Comparison of ENCODE assay signal across 17 cellular contexts in genomic region chr7:50397971-50398324, GRCh38. TPM values are rescaled to one million over a fixed set of nuclear protein-coding genes. Genes with fewer than 3 reads are reported as not detected.
A peak's percentile ranks its signal among the peaks of the same experiment; 100 is the strongest.
DNase-seq lines count a peak whose midpoint lies in the region; ATAC-seq and TF ChIP-seq lines count a peak whose summit lies in the region.
"Had no signal": no experiment of that assay in that cellular context is flagged by ENCODE, and none has a peak within 500 bp of the region (broad histone marks: within the 10 kb centered on the region; RNA-seq: fewer than 3 reads in every experiment).

No MANE protein-coding gene starts in this region.

- H3K27me3 ChIP-seq in CD4-positive, CD25-positive, alpha-beta regulatory T cell (ENCODE audit: control insufficient read depth, insufficient read depth, low read length) = no peaks in the 10 kb centered on the region
- H3K27me3 ChIP-seq in MM.1S (replicated peaks; ENCODE audit: insufficient read depth, low read length) (no peaks in the 10 kb centered on the region), tibial nerve (peaks cover 0 to 11% of the 10 kb centered on the region in 2 donors), prostate gland (replicated peaks; ENCODE audit: insufficient read depth) (peaks cover 7% of the 10 kb centered on the region)
- no peaks in the 10 kb centered on the region for H3K27me3 ChIP-seq in effector memory CD4-positive, alpha-beta T cell (replicated peaks; ENCODE audit: control insufficient read depth, insufficient read depth, low read length, poor library complexity, severe bottlenecking)
- H3K27me3 ChIP-seq: BLaER1 treated with 17β-estradiol and CSF1 and Interleukin-3, amounts not matched to agents 10 nM and 100 nM; colonic mucosa had no signal

- H4K20me1 ChIP-seq in MM.1S (ENCODE audit: insufficient read depth, low read length) = no peaks in the 10 kb centered on the region

- in situ Hi-C loops in GM13977 (cut with MboI; ENCODE audit: low pct_unique_long_range_greater_than_20kb, low sequenced_read_pairs, unreplicated experiment) = no loop called here

- H3K27ac Mint-ChIP-seq in CD4-positive, CD25-positive, alpha-beta regulatory T cell = peak overlapping the region; percentile 89 to 95 (median 92)

- H3K4me1 Mint-ChIP-seq in CD4-positive, CD25-positive, alpha-beta regulatory T cell = peaks cover 40 to 77% (median 66%) of the 10 kb centered on the region in 4 donors

- H3K9me3 Mint-ChIP-seq in CD4-positive, CD25-positive, alpha-beta regulatory T cell = no peaks in the 10 kb centered on the region

- ATAC-seq in CD4-positive, CD25-positive, alpha-beta regulatory T cell (ENCODE audit: low read depth in 2 of 2) = no peak
- ATAC-seq: heart left ventricle, mucosa of descending colon had no signal

- H3K36me3 ChIP-seq in CD4-positive, CD25-positive, alpha-beta regulatory T cell (ENCODE audit: control insufficient read depth, insufficient read depth, low read length) = peaks cover 77% of the 10 kb centered on the region
- H3K36me3 ChIP-seq in MM.1S (replicated peaks; ENCODE audit: insufficient read depth, low read length) (peaks cover 11% of the 10 kb centered on the region), tibial nerve (no peaks in the 10 kb centered on the region), prostate gland (no peaks in the 10 kb centered on the region)
- H3K36me3 ChIP-seq in effector memory CD4-positive, alpha-beta T cell (ENCODE audit: control insufficient read depth, insufficient read depth, low read length) = peaks cover 61% of the 10 kb centered on the region
- H3K36me3 ChIP-seq: colonic mucosa had no signal

- no peaks in the 10 kb centered on the region for H3K27me3 Mint-ChIP-seq in CD4-positive, CD25-positive, alpha-beta regulatory T cell

- peak overlapping the region; percentile 78 for H3K27ac ChIP-seq in CD4-positive, CD25-positive, alpha-beta regulatory T cell (ENCODE audit: insufficient read depth, low read length, poor library complexity, severe bottlenecking)
- H3K27ac ChIP-seq in MM.1S (ENCODE audit: low read length) = peak overlapping the region; percentile 49; the same call in 1 of the 2 replicates
- H3K27ac ChIP-seq in effector memory CD4-positive, alpha-beta T cell (ENCODE audit: insufficient read depth, low read length, poor library complexity, severe bottlenecking) = peak overlapping the region; percentile 75
- H3K27ac ChIP-seq in tibial nerve = no peak overlapping the region
- no peak overlapping the region for H3K27ac ChIP-seq in prostate gland
- H3K27ac ChIP-seq: BLaER1 treated with 17β-estradiol and CSF1 and Interleukin-3, amounts not matched to agents 10 nM and 100 nM; colonic mucosa; heart left ventricle had no signal

- peak overlapping the region; percentile 68 for H3K4me3 ChIP-seq in CD4-positive, CD25-positive, alpha-beta regulatory T cell (ENCODE audit: low read depth, low read length)
- H3K4me3 ChIP-seq in MM.1S (ENCODE audit: low read length) = no peak overlapping the region
- H3K4me3 ChIP-seq in effector memory CD4-positive, alpha-beta T cell (ENCODE audit: insufficient read depth, low read depth, low read length, poor library complexity, severe bottlenecking) = no peak overlapping the region
- no peak overlapping the region for H3K4me3 ChIP-seq in tibial nerve
- no peak overlapping the region for H3K4me3 ChIP-seq in prostate gland
- H3K4me3 ChIP-seq: BLaER1 treated with 17β-estradiol and CSF1 and Interleukin-3, amounts not matched to agents 10 nM and 100 nM; colonic mucosa; heart left ventricle; mucosa of descending colon had no signal

- peaks cover 12% of the 10 kb centered on the region; the same call in 1 of the 2 replicates for H3F3A ChIP-seq in MM.1S (ENCODE audit: insufficient read depth, low read length)

- no peak overlapping the region for H3K9ac ChIP-seq in MM.1S (ENCODE audit: low read length)
- H3K9ac ChIP-seq: BLaER1 treated with 17β-estradiol and CSF1 and Interleukin-3, amounts not matched to agents 10 nM and 100 nM had no signal

- no peaks in the 10 kb centered on the region for H3K9me3 ChIP-seq in CD4-positive, CD25-positive, alpha-beta regulatory T cell (ENCODE audit: control insufficient read depth in 2 of 2, low read length in 2 of 2)
- no peaks in the 10 kb centered on the region for H3K9me3 ChIP-seq in MM.1S (replicated peaks; ENCODE audit: insufficient read depth, low read length)
- H3K9me3 ChIP-seq in effector memory CD4-positive, alpha-beta T cell (ENCODE audit: control insufficient read depth, low read length) = no peaks in the 10 kb centered on the region
- no peaks in the 10 kb centered on the region for H3K9me3 ChIP-seq in tibial nerve
- H3K9me3 ChIP-seq in prostate gland = no peaks in the 10 kb centered on the region
- H3K9me3 ChIP-seq: colonic mucosa, heart left ventricle, mucosa of descending colon had no signal

- H2AFZ ChIP-seq in MM.1S (ENCODE audit: low read length) = no peak overlapping the region

- TF ChIP-seq POLR2A in tibial nerve (IDR thresholded peaks at IDR 0.05) (no peak), prostate gland (IDR thresholded peaks at IDR 0.05) (no peak)

- intact Hi-C loops in prostate gland (cut with DNase I) = no loop called here

- 79 to 80% methylated on average over 1 of the region's 1 CpG for WGBS in tibial nerve, 2 donors
- 85% methylated on average over 1 of the region's 1 CpG for WGBS in prostate gland

- H3K4me1 ChIP-seq in CD4-positive, CD25-positive, alpha-beta regulatory T cell (ENCODE audit: control insufficient read depth, insufficient read depth, low read length, poor library complexity, severe bottlenecking) = peaks cover 52% of the 10 kb centered on the region
- H3K4me1 ChIP-seq in MM.1S (ENCODE audit: low read length) (peaks cover 35% of the 10 kb centered on the region), tibial nerve (peaks cover 0 to 5% (median 1%) of the 10 kb centered on the region in 4 donors), prostate gland (replicated peaks) (no peaks in the 10 kb centered on the region)
- peaks cover 42% of the 10 kb centered on the region for H3K4me1 ChIP-seq in effector memory CD4-positive, alpha-beta T cell (ENCODE audit: control insufficient read depth, insufficient read depth, low read length, poor library complexity, severe bottlenecking)
- H3K4me1 ChIP-seq: colonic mucosa had no signal

- peaks cover 69% of the 10 kb centered on the region for H3K36me3 Mint-ChIP-seq in CD4-positive, CD25-positive, alpha-beta regulatory T cell

- DNase-seq in CD4-positive, CD25-positive, alpha-beta regulatory T cell = no peak
- DNase-seq in GM13977 (ENCODE audit: low spot score) (peak; percentile 45), MM.1S (no peak), tibial nerve (ENCODE audit: low spot score in 2 of 2) (no peak), germinal center (ENCODE audit: low spot score) (no peak), prostate gland (ENCODE audit: low spot score) (no peak), NCI-H2107 treated with DMSO at 0.1 percent for 48 hours (lab: John Stamatoyannopoulos, UW; ENCODE audit: unreplicated experiment) (no peak)
- no peak for DNase-seq in effector memory CD4-positive, alpha-beta T cell
- DNase-seq: aorta, colonic mucosa, erythroblast, heart left ventricle, kidney glomerular epithelial cell, mucosa of descending colon, NCI-H2029 treated with DMSO at 0.1 percent for 48 hours, T-helper 9 cell had no signal

- H3K9me2 ChIP-seq in MM.1S (replicated peaks; ENCODE audit: insufficient read depth, low read length) = no peaks in the 10 kb centered on the region

- no peak overlapping the region for H3K4me2 ChIP-seq in MM.1S (ENCODE audit: low read depth, low read length)

- TF ChIP-seq EP300 in tibial nerve (IDR thresholded peaks at IDR 0.05) = no peak

- peaks cover 53% of the 10 kb centered on the region for H3K79me2 ChIP-seq in MM.1S (ENCODE audit: low read length)

- H3K4me3 Mint-ChIP-seq in CD4-positive, CD25-positive, alpha-beta regulatory T cell = peak overlapping the region in 1 of 4 donors; percentile 57

- no peak for TF ChIP-seq CTCF in GM13977 (IDR thresholded peaks at IDR 0.05; ENCODE audit: extremely low read depth, insufficient read depth, missing control alignments)
- TF ChIP-seq CTCF in MM.1S (IDR thresholded peaks at IDR 0.05; ENCODE audit: low read length) = no peak
- TF ChIP-seq CTCF in tibial nerve (IDR thresholded peaks at IDR 0.05) = no peak
- no peak for TF ChIP-seq CTCF in prostate gland (IDR thresholded peaks at IDR 0.05)

RNA-seq across cellular contexts. Expression of gene FIGNL1, which starts 52.2 kb away (rescaled TPM):
- total RNA-seq in CD4-positive, CD25-positive, alpha-beta regulatory T cell = 13.8 TPM
- 10 to 100 TPM; 10.8 to 13.3 (median 12.0) TPM for polyA plus RNA-seq in CD4-positive, CD25-positive, alpha-beta regulatory T cell
- 1 to 10 TPM; 4.6 to 9.6 (median 6.6) TPM for total RNA-seq in tibial nerve
- 10 to 100 TPM in 1 of 2 donors, 1 to 10 TPM in 1; 7.2 to 14.3 TPM for total RNA-seq in prostate gland

Comparison
In these comparisons a context has a peak if more than half of its experiments do, and no peak if none do; other contexts are left out.
1. H3K27ac ChIP-seq: peak in CD4-positive, CD25-positive, alpha-beta regulatory T cell (single experiment), MM.1S (single experiment) and effector memory CD4-positive, alpha-beta T cell (single experiment); none in tibial nerve (0 of 4) and prostate gland (0 of 2).